16 cellular contexts compared by ENCODE assay signal in genomic region chr6:10584607-10585006, GRCh38.
DNase-seq lines count a peak whose midpoint lies in the region; ATAC-seq and TF ChIP-seq lines count a peak whose summit lies in the region.
"Had no signal": no experiment of that assay in that cellular context is flagged by ENCODE, and none has a peak within 500 bp of the region (broad histone marks: within the 10 kb centered on the region; RNA-seq: fewer than 3 reads in every experiment).

No MANE protein-coding gene starts in this region.

- no peaks in the 10 kb centered on the region for H3K27me3 ChIP-seq in cardiac muscle cell
- no peaks in the 10 kb centered on the region for H3K27me3 ChIP-seq in heart right ventricle
- no peaks in the 10 kb centered on the region for H3K27me3 ChIP-seq in endodermal cell (ENCODE audit: control insufficient read depth, insufficient read depth, low read length, poor library complexity, severe bottlenecking)
- H3K27me3 ChIP-seq in neural progenitor cell = no peaks in the 10 kb centered on the region
- H3K27me3 ChIP-seq: BLaER1 treated with 17β-estradiol and CSF1 and Interleukin-3, amounts not matched to agents 10 nM and 100 nM had no signal

- H3K79me2 ChIP-seq in neural progenitor cell (ENCODE audit: low read depth) = peaks cover 39% of the 10 kb centered on the region

- H3F3A ChIP-seq in neural progenitor cell (ENCODE audit: low read depth) = peaks cover 69% of the 10 kb centered on the region

- H3K36me3 ChIP-seq in cardiac muscle cell (no peaks in the 10 kb centered on the region), heart right ventricle (no peaks in the 10 kb centered on the region), endodermal cell (ENCODE audit: control insufficient read depth, insufficient read depth, low read length) (no peaks in the 10 kb centered on the region), neural progenitor cell (no peaks in the 10 kb centered on the region)
- H3K36me3 ChIP-seq: BLaER1 treated with 17β-estradiol and CSF1 and Interleukin-3, amounts not matched to agents 10 nM and 100 nM had no signal

- ATAC-seq in heart right ventricle = no peak
- ATAC-seq in GM21825 (IDR thresholded peaks at IDR 0.05; ENCODE audit: unreplicated experiment) = no peak

- TF ChIP-seq CTCF in cardiac muscle cell (IDR thresholded peaks at IDR 0.05; ENCODE audit: low read depth, low read length) (no peak), heart right ventricle (IDR thresholded peaks at IDR 0.05) (no peak), endodermal cell (conservative IDR thresholded peaks at IDR 0.05) (no peak), neural progenitor cell (IDR thresholded peaks at IDR 0.05) (no peak), type B pancreatic cell (conservative IDR thresholded peaks at IDR 0.05) (no peak)

- H3K27ac ChIP-seq in cardiac muscle cell (peak overlapping the region; percentile 96), heart right ventricle (peak overlapping the region in 5 of 10 donors; percentile 39 to 72 (median 62)), endodermal cell (ENCODE audit: low read depth, low read length) (peak overlapping the region; percentile 40), neural progenitor cell (peak overlapping the region; percentile 97)
- H3K27ac ChIP-seq: RWPE1 had no signal

- H3K9ac ChIP-seq in endodermal cell (ENCODE audit: extremely low read depth, low read length, poor library complexity, severe bottlenecking) (peak overlapping the region; percentile 86), neural progenitor cell (no peak overlapping the region)
- H3K9ac ChIP-seq: BLaER1 treated with 17β-estradiol and CSF1 and Interleukin-3, amounts not matched to agents 10 nM and 100 nM had no signal

- WGBS in heart right ventricle, 2 donors = 84 to 88% methylated on average over 3 of the region's 3 CpGs
- WGBS in endodermal cell (ENCODE audit: insufficient coverage in 1 of 2, insufficient read length in 1 of 2), 2 experiments = 47 to 57% methylated on average over 1 to 3 of the region's 3 CpGs

- no peaks in the 10 kb centered on the region for H3K9me3 ChIP-seq in cardiac muscle cell (ENCODE audit: low read depth)
- H3K9me3 ChIP-seq in heart right ventricle = no peaks in the 10 kb centered on the region
- no peaks in the 10 kb centered on the region for H3K9me3 ChIP-seq in endodermal cell (ENCODE audit: control insufficient read depth, low read length)
- H3K9me3 ChIP-seq in neural progenitor cell (ENCODE audit: low read depth) = no peaks in the 10 kb centered on the region
- H3K9me3 ChIP-seq: BLaER1 treated with 17β-estradiol and CSF1 and Interleukin-3, amounts not matched to agents 10 nM and 100 nM had no signal

- no peaks in the 10 kb centered on the region for H3K36me3 Mint-ChIP-seq in endodermal cell (ENCODE audit: low read depth)
- no peaks in the 10 kb centered on the region for H3K36me3 Mint-ChIP-seq in neural progenitor cell
- H3K36me3 Mint-ChIP-seq in type B pancreatic cell = no peaks in the 10 kb centered on the region

- H3K4me3 ChIP-seq in cardiac muscle cell = no peak overlapping the region
- H3K4me3 ChIP-seq in heart right ventricle = no peak overlapping the region
- H3K4me3 ChIP-seq in endodermal cell (ENCODE audit: low read length) = peak overlapping the region; percentile 87
- peak overlapping the region; percentile 36 for H3K4me3 ChIP-seq in neural progenitor cell
- H3K4me3 ChIP-seq: BLaER1 treated with 17β-estradiol and CSF1 and Interleukin-3, amounts not matched to agents 10 nM and 100 nM had no signal

- H4K20me1 ChIP-seq in neural progenitor cell (ENCODE audit: low read depth) = peaks cover 16% of the 10 kb centered on the region
- H4K20me1 ChIP-seq: BLaER1 treated with 17β-estradiol and CSF1 and Interleukin-3, amounts not matched to agents 10 nM and 100 nM had no signal

- H3K4me1 Mint-ChIP-seq in endodermal cell (peaks cover 48% of the 10 kb centered on the region), neural progenitor cell (peaks cover 51% of the 10 kb centered on the region), type B pancreatic cell (ENCODE audit: unreplicated experiment) (peaks cover 51% of the 10 kb centered on the region)

- DNase-seq in cardiac muscle cell (ENCODE audit: low read depth in 1 of 2, low spot score in 1 of 2) = no peak
- DNase-seq in heart right ventricle = no peak
- DNase-seq in endodermal cell = no peak
- DNase-seq in neural progenitor cell (ENCODE audit: low spot score) = no peak
- no peak for DNase-seq in type B pancreatic cell (ENCODE audit: extremely low spot score, unreplicated experiment)
- no peak for DNase-seq in NCI-H2196 treated with DMSO at 0.1 percent for 48 hours (lab: John Stamatoyannopoulos, UW; ENCODE audit: unreplicated experiment)
- DNase-seq in DMS 273 treated with DMSO at 0.1 percent for 48 hours (lab: John Stamatoyannopoulos, UW) = no peak
- DNase-seq: 8988T, KG1, NCI-H1092, NCI-H2107, NCI-H345, NCI-H526 treated with DMSO at 0.1 percent for 48 hours had no signal

- H3K9me3 Mint-ChIP-seq in endodermal cell (no peaks in the 10 kb centered on the region), neural progenitor cell (no peaks in the 10 kb centered on the region), type B pancreatic cell (no peaks in the 10 kb centered on the region)

- peak overlapping the region; percentile 89 for H3K27ac Mint-ChIP-seq in endodermal cell
- H3K27ac Mint-ChIP-seq in neural progenitor cell = no peak overlapping the region
- H3K27ac Mint-ChIP-seq in type B pancreatic cell = peak overlapping the region; percentile 73

- peaks cover 52% of the 10 kb centered on the region for H3K4me1 ChIP-seq in cardiac muscle cell (ENCODE audit: low read depth)
- H3K4me1 ChIP-seq in heart right ventricle = peaks cover 0 to 39% (median 11%) of the 10 kb centered on the region in 9 donors
- H3K4me1 ChIP-seq in endodermal cell (ENCODE audit: control insufficient read depth, insufficient read depth, low read length) = peaks cover 16% of the 10 kb centered on the region
- peaks cover 79% of the 10 kb centered on the region for H3K4me1 ChIP-seq in neural progenitor cell

- intact Hi-C loops in heart right ventricle (cut with DNase I) = loop anchor here in 2 of 10 donors (2.0 to 5.0 kb wide), 2 partner anchors 72 to 74 kb away; no protein-coding TSS in a partner anchor

- H2AFZ ChIP-seq in neural progenitor cell (replicated peaks) = no peak overlapping the region

- H3K4me2 ChIP-seq in neural progenitor cell = peak overlapping the region; percentile 82

- no peaks in the 10 kb centered on the region for H3K27me3 Mint-ChIP-seq in endodermal cell (ENCODE audit: insufficient read depth)
- H3K27me3 Mint-ChIP-seq in neural progenitor cell (ENCODE audit: insufficient read depth, low read depth) = peaks cover 3% of the 10 kb centered on the region
- peaks cover 18% of the 10 kb centered on the region for H3K27me3 Mint-ChIP-seq in type B pancreatic cell

- H3K4me3 Mint-ChIP-seq in endodermal cell (peak overlapping the region; percentile 50), neural progenitor cell (peak overlapping the region; percentile 17), type B pancreatic cell (peak overlapping the region; percentile 14)

Comparison
In these comparisons a context has a peak if more than half of its experiments do, and no peak if none do; other contexts are left out.
1. H3K4me3 ChIP-seq: peak in endodermal cell (single experiment) and neural progenitor cell (single experiment); none in cardiac muscle cell (single experiment) and heart right ventricle (0 of 10).
2. Peak in every context shown above with its lines, with median percentiles within 50 percentile points of each other: H3K4me3 Mint-ChIP-seq.